Comparison of ENCODE assay signal across 8 cellular contexts in genomic region chr16:87384162-87384999, GRCh38. TPM values are rescaled to one million over a fixed set of nuclear protein-coding genes. Genes with fewer than 3 reads are reported as not detected.
A peak's percentile ranks its signal among the peaks of the same experiment; 100 is the strongest.
DNase-seq lines count a peak whose midpoint lies in the region; ATAC-seq and TF ChIP-seq lines count a peak whose summit lies in the region.

No MANE protein-coding gene starts in this region.

- ATAC-seq in GM18858 (IDR thresholded peaks at IDR 0.05; ENCODE audit: unreplicated experiment) (peak; percentile 1), HG03097 (IDR thresholded peaks at IDR 0.05; ENCODE audit: low FRiP score, unreplicated experiment) (peak; percentile 6), RWPE2 (ENCODE audit: low read depth) (peak; percentile 21), naive B cell (ENCODE audit: low read depth in 2 of 2) (no peak), GM18870 (IDR thresholded peaks at IDR 0.05; ENCODE audit: unreplicated experiment) (no peak)

- H3K4me3 ChIP-seq in AG10803 (ENCODE audit: low read length) = peak overlapping the region; percentile 67
- peak overlapping the region; percentile 99 for H3K4me3 ChIP-seq in RWPE2 (ENCODE audit: severe bottlenecking)
- H3K4me3 ChIP-seq in epithelial cell of esophagus (ENCODE audit: low read length) = peak overlapping the region; percentile 65

- H3K36me3 ChIP-seq in RWPE2 (ENCODE audit: low read depth) = no peaks in the 10 kb centered on the region

- no peaks in the 10 kb centered on the region for H3K27me3 ChIP-seq in RWPE2 (ENCODE audit: insufficient read depth, poor library complexity, severe bottlenecking)

- peaks cover 0 to 3% (median 0%) of the 10 kb centered on the region in 7 donors for H3K9me3 Mint-ChIP-seq in naive B cell

- H3K4me3 Mint-ChIP-seq in naive B cell = peak overlapping the region; percentile 82 to 96 (median 92)

- peaks cover 0 to 5% (median 3%) of the 10 kb centered on the region in 3 donors for H3K27me3 Mint-ChIP-seq in naive B cell

- H3K9me3 ChIP-seq in RWPE2 (ENCODE audit: severe bottlenecking) = no peaks in the 10 kb centered on the region

- peak overlapping the region; percentile 57 for H3K27ac ChIP-seq in RWPE2 (ENCODE audit: poor library complexity, severe bottlenecking)

- DNase-seq in AG10803 (ENCODE audit: low read depth) (no peak), RWPE2 (ENCODE audit: low spot score) (no peak), epithelial cell of esophagus (ENCODE audit: low read depth) (no peak), naive B cell (no peak), A172 (ENCODE audit: low spot score) (no peak)

- peaks cover 47 to 73% (median 64%) of the 10 kb centered on the region in 3 donors for H3K4me1 Mint-ChIP-seq in naive B cell

- H3K27ac Mint-ChIP-seq in naive B cell = peak overlapping the region; percentile 96 to 100 (median 99)

- TF ChIP-seq CTCF in AG10803 (conservative IDR thresholded peaks at IDR 0.05; ENCODE audit: low read length) = no peak
- peak; percentile 2 for TF ChIP-seq CTCF in RWPE2 (IDR thresholded peaks at IDR 0.05; ENCODE audit: poor library complexity, severe bottlenecking)
- TF ChIP-seq CTCF in epithelial cell of esophagus (IDR thresholded peaks at IDR 0.05; ENCODE audit: insufficient read depth, low read depth, low read length, missing control alignments) = no peak

- H3K4me1 ChIP-seq in RWPE2 (ENCODE audit: insufficient read depth, poor library complexity, severe bottlenecking) = peaks cover 28% of the 10 kb centered on the region

- no peaks in the 10 kb centered on the region for H3K36me3 Mint-ChIP-seq in naive B cell

RNA-seq across cellular contexts. Expression of gene FBXO31, which starts 0.8 kb away (rescaled TPM):
- polyA plus RNA-seq in naive B cell (ENCODE audit: low read depth in 6 of 6) = 10 to 100 TPM in 5 of 6 donors, 1 to 10 TPM in 1; 7.5 to 23.9 (median 15.1) TPM
- 18.4 and 19.8 TPM in 2 replicates for total RNA-seq in A172 (2014; rRNA removed; shearing (Covaris generic))

RNA-seq across cellular contexts. Expression of gene MAP1LC3B, which starts 7.8 kb away (rescaled TPM):
- polyA plus RNA-seq in naive B cell (ENCODE audit: low read depth in 6 of 6) = 100 to 1,000 TPM; 142 to 196 (median 164) TPM
- total RNA-seq in A172 (2014; rRNA removed; shearing (Covaris generic)) = 27.4 and 35.9 TPM in 2 replicates

Comparison
In these comparisons a context has a peak if more than half of its experiments do, and no peak if none do; other contexts are left out.
1. ATAC-seq: peak in GM18858 (single experiment), HG03097 (single experiment) and RWPE2 (single experiment); none in naive B cell (0 of 2) and GM18870 (single experiment).
2. Peak in every context shown above with its lines, with median percentiles within 50 percentile points of each other: H3K4me3 ChIP-seq.